ENCODE assay signal across 8 cellular contexts in the genomic region with DNA sequence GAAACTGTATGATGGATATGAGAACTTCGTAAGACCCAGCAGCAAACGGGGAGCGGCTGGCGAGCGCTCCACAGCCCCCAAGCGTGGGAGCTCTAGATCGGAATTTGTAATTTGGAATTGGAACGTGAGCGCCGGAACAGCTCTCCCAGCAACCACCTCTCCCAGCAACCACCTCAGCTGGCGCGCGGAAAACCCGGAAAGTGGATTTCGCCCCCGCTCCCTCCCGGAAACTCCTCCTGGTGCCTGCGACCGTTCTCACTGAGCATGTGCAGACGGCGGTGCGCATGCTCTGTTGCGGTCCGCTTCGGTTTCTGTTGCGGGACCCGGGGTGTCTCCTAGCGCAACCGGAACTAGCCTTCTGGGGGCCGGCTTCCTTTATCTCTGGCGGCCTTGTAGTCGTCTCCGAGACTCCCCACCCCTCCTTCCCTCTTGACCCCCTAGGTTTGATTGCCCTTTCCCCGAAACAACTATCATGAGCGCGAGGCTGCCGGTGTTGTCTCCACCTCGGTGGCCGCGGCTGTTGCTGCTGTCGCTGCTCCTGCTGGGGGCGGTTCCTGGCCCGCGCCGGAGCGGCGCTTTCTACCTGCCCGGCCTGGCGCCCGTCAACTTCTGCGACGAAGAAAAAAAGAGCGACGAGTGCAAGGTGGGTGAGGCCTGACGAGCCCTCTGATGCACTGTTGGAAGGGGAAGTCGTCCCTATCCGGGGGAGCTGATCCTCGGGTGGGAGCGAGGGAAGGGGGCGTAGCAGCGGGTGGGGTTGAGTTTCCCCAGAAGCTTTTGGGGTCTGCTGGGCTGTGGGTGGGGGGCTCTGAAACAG. TPM values are rescaled to one million over a fixed set of nuclear protein-coding genes. Genes with fewer than 3 reads are reported as not detected.
DNase-seq lines count a peak whose midpoint lies in the region; ATAC-seq and TF ChIP-seq lines count a peak whose summit lies in the region.

A gene with protein sequence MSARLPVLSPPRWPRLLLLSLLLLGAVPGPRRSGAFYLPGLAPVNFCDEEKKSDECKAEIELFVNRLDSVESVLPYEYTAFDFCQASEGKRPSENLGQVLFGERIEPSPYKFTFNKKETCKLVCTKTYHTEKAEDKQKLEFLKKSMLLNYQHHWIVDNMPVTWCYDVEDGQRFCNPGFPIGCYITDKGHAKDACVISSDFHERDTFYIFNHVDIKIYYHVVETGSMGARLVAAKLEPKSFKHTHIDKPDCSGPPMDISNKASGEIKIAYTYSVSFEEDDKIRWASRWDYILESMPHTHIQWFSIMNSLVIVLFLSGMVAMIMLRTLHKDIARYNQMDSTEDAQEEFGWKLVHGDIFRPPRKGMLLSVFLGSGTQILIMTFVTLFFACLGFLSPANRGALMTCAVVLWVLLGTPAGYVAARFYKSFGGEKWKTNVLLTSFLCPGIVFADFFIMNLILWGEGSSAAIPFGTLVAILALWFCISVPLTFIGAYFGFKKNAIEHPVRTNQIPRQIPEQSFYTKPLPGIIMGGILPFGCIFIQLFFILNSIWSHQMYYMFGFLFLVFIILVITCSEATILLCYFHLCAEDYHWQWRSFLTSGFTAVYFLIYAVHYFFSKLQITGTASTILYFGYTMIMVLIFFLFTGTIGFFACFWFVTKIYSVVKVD (plus strand): TSS at position 338 of the 817 bp plus-strand sequence. CDS start 135 bp downstream, at position 473.

- peak within 1 kb of the TSS; percentile 98 for H3K4me3 Mint-ChIP-seq in natural killer cell treated with Interleukin-12 subunit alpha and Interleukin-12 subunit beta and Interleukin-15 and Interleukin-18, amount 100 ng/mL, for 72 hours

- H3K4me1 ChIP-seq in Loucy (ENCODE audit: insufficient read depth, low read length, poor library complexity, severe bottlenecking), result peaks cover 64% of the 10 kb centered on the region

- H3K9me3 Mint-ChIP-seq in natural killer cell treated with Interleukin-12 subunit alpha and Interleukin-12 subunit beta and Interleukin-15 and Interleukin-18, amount 100 ng/mL, for 72 hours, result peaks cover 3% of the 10 kb centered on the region

- ATAC-seq in natural killer cell treated with Interleukin-12 subunit alpha and Interleukin-12 subunit beta and Interleukin-15 and Interleukin-18, amount 100 ng/mL, for 72 hours, result peak; percentile 79 to 86
- ATAC-seq in stimulated activated naive CD8-positive, alpha-beta T cell treated with anti-CD3 and anti-CD28 coated beads, Interleukin-15, Interleukin-2, amounts not matched to agents 100 U/mL and 50 U/mL, for 24 hours, result peak; percentile 60

- peak within 1 kb of the TSS; percentile 90 for H2AFZ ChIP-seq in Loucy (ENCODE audit: low read length)

- peak within 1 kb of the TSS; percentile 95 for H3K4me2 ChIP-seq in Loucy (ENCODE audit: low read depth, low read length, poor library complexity, severe bottlenecking)

- peaks cover 60 to 77% of the 10 kb centered on the region in 2 donors for H3K4me1 Mint-ChIP-seq in natural killer cell treated with Interleukin-12 subunit alpha and Interleukin-12 subunit beta and Interleukin-15 and Interleukin-18, amount 100 ng/mL, for 72 hours (ENCODE audit: low read depth in 2 of 2)

- peak within 1 kb of the TSS; percentile 94 for H3K4me3 ChIP-seq in Loucy (ENCODE audit: low read length, poor library complexity, severe bottlenecking)

- peaks cover 56% of the 10 kb centered on the region for H3K79me2 ChIP-seq in Loucy (ENCODE audit: insufficient read depth, low read length)

- peaks cover 14% of the 10 kb centered on the region for H3F3A ChIP-seq in Loucy (ENCODE audit: low read depth)

- peak within 1 kb of the TSS; percentile 90 to 95 for H3K27ac Mint-ChIP-seq in natural killer cell treated with Interleukin-12 subunit alpha and Interleukin-12 subunit beta and Interleukin-15 and Interleukin-18, amount 100 ng/mL, for 72 hours

- H4K20me1 ChIP-seq in Loucy (ENCODE audit: insufficient read depth, low read length, poor library complexity, severe bottlenecking), result peaks cover 46% of the 10 kb centered on the region

- peak within 1 kb of the TSS; percentile 97 for H3K9ac ChIP-seq in Loucy (ENCODE audit: low read depth, low read length, poor library complexity, severe bottlenecking)

- H3K27me3 Mint-ChIP-seq in natural killer cell treated with Interleukin-12 subunit alpha and Interleukin-12 subunit beta and Interleukin-15 and Interleukin-18, amount 100 ng/mL, for 72 hours, result no peaks in the 10 kb centered on the region

- no peaks in the 10 kb centered on the region for H3K9me2 ChIP-seq in Loucy (replicated peaks; ENCODE audit: low read depth, low read length)

- DNase-seq in EH (ENCODE audit: low read depth), result peak; percentile 97
- peak; percentile 89 for DNase-seq in H4 (ENCODE audit: low spot score)
- peak; percentile 93 for DNase-seq in activated T-helper 9 cell treated with anti-CD3 and anti-CD28 coated beads, Interleukin-2, amount 50 U/mL, for 16 hours (ENCODE audit: low read depth)
- DNase-seq in fibroblast of peridontal ligament (ENCODE audit: extremely low read depth), result peak; percentile 97
- DNase-seq in natural killer cell treated with Interleukin-12 subunit alpha and Interleukin-12 subunit beta and Interleukin-15 and Interleukin-18, amount 100 ng/mL, for 72 hours (ENCODE audit: low spot score), result peak; percentile 97
- peak; percentile 99 for DNase-seq in stimulated activated naive CD8-positive, alpha-beta T cell treated with anti-CD3 and anti-CD28 coated beads, Interleukin-15, Interleukin-2, amounts not matched to agents 100 U/mL and 50 U/mL, for 24 hours

- H3K36me3 Mint-ChIP-seq in natural killer cell treated with Interleukin-12 subunit alpha and Interleukin-12 subunit beta and Interleukin-15 and Interleukin-18, amount 100 ng/mL, for 72 hours, result peaks cover 15% of the 10 kb centered on the region

- H3K27me3 ChIP-seq in Loucy (ENCODE audit: insufficient read depth, low read length, poor library complexity, severe bottlenecking), result peaks cover 4% of the 10 kb centered on the region

- no peaks in the 10 kb centered on the region for H3K9me3 ChIP-seq in Loucy (ENCODE audit: insufficient read depth, low read depth, low read length)

- TF ChIP-seq CTCF in Loucy (conservative IDR thresholded peaks at IDR 0.05; ENCODE audit: low read length), result no peak

- TF ChIP-seq POLR2A in Raji (IDR thresholded peaks at IDR 0.05; ENCODE audit: insufficient read depth, low read depth, low read length), result peak; percentile 72

- H3K36me3 ChIP-seq in Loucy (ENCODE audit: insufficient read depth, low read length), result no peaks in the 10 kb centered on the region

RNA-seq across cellular contexts. Expression of the gene that starts here (rescaled TPM):
- 112 and 127 TPM in 2 replicates for total RNA-seq in H4 (2014; rRNA removed; shearing (Covaris generic))
- total RNA-seq in natural killer cell treated with Interleukin-12 subunit alpha and Interleukin-12 subunit beta and Interleukin-15 and Interleukin-18, amount 100 ng/mL, for 72 hours, result 10 to 100 TPM; 61.6 to 81.6 TPM

Comparison
In these comparisons a context has a peak if more than half of its experiments do, and no peak if none do; other contexts are left out.
1. Peak in every context shown above with its lines: DNase-seq, ATAC-seq and H3K4me3 ChIP-seq.